Comparison of ENCODE assay signal across 24 cellular contexts in genomic region chr20:39988991-39989390, GRCh38.
A peak's percentile ranks its signal among the peaks of the same experiment; 100 is the strongest.
DNase-seq lines count a peak whose midpoint lies in the region; ATAC-seq, FAIRE-seq and TF ChIP-seq lines count a peak whose summit lies in the region.
"Had no signal": no experiment of that assay in that cellular context is flagged by ENCODE, and none has a peak within 500 bp of the region (broad histone marks: within the 10 kb centered on the region; RNA-seq: fewer than 3 reads in every experiment).

No MANE protein-coding gene starts in this region.

- peak overlapping the region in 2 of 3 experiments; percentile 9 to 39 for H3K27ac Mint-ChIP-seq in nephron
- H3K27ac Mint-ChIP-seq in activated CD8-positive, alpha-beta T cell treated with anti-CD3 and anti-CD28 coated beads, Interleukin-2, amount 10 ng/mL, durations not matched to agents 7 days and 5 days = no peak overlapping the region
- H3K27ac Mint-ChIP-seq: B cell; CD4-positive, alpha-beta T cell; CD8-positive, alpha-beta T cell had no signal

- no peaks in the 10 kb centered on the region for H3K27me3 ChIP-seq in adipocyte (replicated peaks; ENCODE audit: control insufficient read depth, insufficient read depth, low read length)
- no peaks in the 10 kb centered on the region for H3K27me3 ChIP-seq in A673 (replicated peaks; ENCODE audit: insufficient read depth, low read depth, low read length, poor library complexity)
- H3K27me3 ChIP-seq: BLaER1 treated with 17β-estradiol and CSF1 and Interleukin-3, amounts not matched to agents 10 nM and 100 nM had no signal

- peaks cover 51% of the 10 kb centered on the region for H3K4me1 Mint-ChIP-seq in nephron
- no peaks in the 10 kb centered on the region for H3K4me1 Mint-ChIP-seq in activated CD8-positive, alpha-beta T cell treated with anti-CD3 and anti-CD28 coated beads, Interleukin-2, amount 10 ng/mL, durations not matched to agents 7 days and 5 days (ENCODE audit: low read depth)
- H3K4me1 Mint-ChIP-seq: B cell had no signal

- DNase-seq in adipocyte (ENCODE audit: low read depth) (no peak), left lobe of liver (ENCODE audit: low spot score) (no peak), A673 (ENCODE audit: low spot score) (no peak), NCI-H2171 (lab: John Stamatoyannopoulos, UW) (no peak)
- DNase-seq in activated CD8-positive, alpha-beta T cell treated with anti-CD3 and anti-CD28 coated beads, Interleukin-2, amount 10 ng/mL, durations not matched to agents 7 days and 5 days = no peak
- DNase-seq: 8988T; AML-193; Caco-2; Calu3; CD4-positive, alpha-beta T cell; CD8-positive, alpha-beta T cell; DMS79 treated with DMSO at 0.1 percent for 48 hours; GF-D8 had no signal

- intact Hi-C loops in A673 (cut with micrococcal nuclease; ENCODE audit: unreplicated experiment) = no loop called here

- TF ChIP-seq CTCF in nephron (IDR thresholded peaks at IDR 0.05; ENCODE audit: unreplicated experiment in 3 of 3) = no peak
- TF ChIP-seq CTCF in A673 (conservative IDR thresholded peaks at IDR 0.05; ENCODE audit: low read depth, low read length) = no peak

- H3K27me3 Mint-ChIP-seq in nephron (ENCODE audit: low read depth) = no peaks in the 10 kb centered on the region
- no peaks in the 10 kb centered on the region for H3K27me3 Mint-ChIP-seq in activated CD8-positive, alpha-beta T cell treated with anti-CD3 and anti-CD28 coated beads, Interleukin-2, amount 10 ng/mL, durations not matched to agents 7 days and 5 days (ENCODE audit: low read depth)
- H3K27me3 Mint-ChIP-seq: B cell; CD4-positive, alpha-beta T cell had no signal

- H3K36me3 ChIP-seq in adipocyte (ENCODE audit: control insufficient read depth, insufficient read depth, low read length, severe bottlenecking) (no peaks in the 10 kb centered on the region), A673 (ENCODE audit: insufficient read depth, low read length, poor library complexity, severe bottlenecking) (no peaks in the 10 kb centered on the region)
- H3K36me3 ChIP-seq: BLaER1 treated with 17β-estradiol and CSF1 and Interleukin-3, amounts not matched to agents 10 nM and 100 nM had no signal

- POLR2A ChIA-PET in A673 (lab: Charles Lee; ENCODE audit: low non-redundant PET) = no interaction called here
- POLR2A ChIA-PET in activated CD8-positive, alpha-beta T cell treated with anti-CD3 and anti-CD28 coated beads, Interleukin-2, amount 10 ng/mL, durations not matched to agents 7 days and 5 days (lab: Charles Lee) = no interaction called here

- H3K4me3 ChIP-seq in adipocyte (ENCODE audit: low read length) (no peak overlapping the region), A673 (ENCODE audit: low read depth, low read length, poor library complexity, severe bottlenecking) (no peak overlapping the region)
- H3K4me3 ChIP-seq: BLaER1 treated with 17β-estradiol and CSF1 and Interleukin-3, amounts not matched to agents 10 nM and 100 nM had no signal

- peak overlapping the region; percentile 13 for H3K9ac ChIP-seq in adipocyte (ENCODE audit: low read length)
- H3K9ac ChIP-seq: BLaER1 treated with 17β-estradiol and CSF1 and Interleukin-3, amounts not matched to agents 10 nM and 100 nM had no signal

- ATAC-seq in left lobe of liver = peak; percentile 47
- no peak for ATAC-seq in activated CD8-positive, alpha-beta T cell treated with anti-CD3 and anti-CD28 coated beads, Interleukin-2, amount 10 ng/mL, durations not matched to agents 7 days and 5 days
- no peak for ATAC-seq in GM19395 (IDR thresholded peaks at IDR 0.05; ENCODE audit: unreplicated experiment)
- ATAC-seq: CD8-positive, alpha-beta T cell had no signal

- no peak overlapping the region for H3K27ac ChIP-seq in A673 (ENCODE audit: low read depth, low read length, poor library complexity, severe bottlenecking)
- H3K27ac ChIP-seq: BLaER1 treated with 17β-estradiol and CSF1 and Interleukin-3, amounts not matched to agents 10 nM and 100 nM; C4-2B had no signal

- FAIRE-seq in endometrium (lab: Jason Lieb, UNC) = peak; percentile 8
- FAIRE-seq: A204.1, D721Med, G401.6, GM12891, GM19239 had no signal

- no peak overlapping the region for H3K4me3 Mint-ChIP-seq in nephron
- H3K4me3 Mint-ChIP-seq in activated CD8-positive, alpha-beta T cell treated with anti-CD3 and anti-CD28 coated beads, Interleukin-2, amount 10 ng/mL, durations not matched to agents 7 days and 5 days = no peak overlapping the region
- H3K4me3 Mint-ChIP-seq: B cell; CD4-positive, alpha-beta T cell; CD8-positive, alpha-beta T cell had no signal

- H3K9me3 Mint-ChIP-seq in nephron = peaks cover 10% of the 10 kb centered on the region
- no peaks in the 10 kb centered on the region for H3K9me3 Mint-ChIP-seq in activated CD8-positive, alpha-beta T cell treated with anti-CD3 and anti-CD28 coated beads, Interleukin-2, amount 10 ng/mL, durations not matched to agents 7 days and 5 days (ENCODE audit: insufficient read depth)
- H3K9me3 Mint-ChIP-seq: CD4-positive, alpha-beta T cell; CD8-positive, alpha-beta T cell had no signal

- BruUV-seq in A673 (replicated peaks; lab: Mats Ljungman, UMichigan) = no TSS peak

- peaks cover 5% of the 10 kb centered on the region for H3K36me3 Mint-ChIP-seq in nephron (ENCODE audit: low read depth)
- no peaks in the 10 kb centered on the region for H3K36me3 Mint-ChIP-seq in activated CD8-positive, alpha-beta T cell treated with anti-CD3 and anti-CD28 coated beads, Interleukin-2, amount 10 ng/mL, durations not matched to agents 7 days and 5 days (ENCODE audit: low read depth)
- H3K36me3 Mint-ChIP-seq: CD8-positive, alpha-beta T cell had no signal

- CTCF ChIA-PET in A673 (lab: Charles Lee) = no interaction called here
- CTCF ChIA-PET in activated CD8-positive, alpha-beta T cell treated with anti-CD3 and anti-CD28 coated beads, Interleukin-2, amount 10 ng/mL, durations not matched to agents 7 days and 5 days (lab: Charles Lee) = no interaction called here

- H3K9me3 ChIP-seq in adipocyte (ENCODE audit: control insufficient read depth, low read length) = peaks cover 7% of the 10 kb centered on the region
- H3K9me3 ChIP-seq in A673 (ENCODE audit: low read depth, low read length, poor library complexity, severe bottlenecking) = no peaks in the 10 kb centered on the region
- H3K9me3 ChIP-seq: Caco-2 had no signal

- H3K4me1 ChIP-seq in adipocyte (ENCODE audit: control insufficient read depth, insufficient read depth, low read length) (peaks cover 40% of the 10 kb centered on the region), A673 (ENCODE audit: insufficient read depth, low read length, poor library complexity, severe bottlenecking) (peaks cover 5% of the 10 kb centered on the region)
- H3K4me1 ChIP-seq: Caco-2 had no signal
